Comparison of ENCODE assay signal across 11 cellular contexts in the genomic region with DNA sequence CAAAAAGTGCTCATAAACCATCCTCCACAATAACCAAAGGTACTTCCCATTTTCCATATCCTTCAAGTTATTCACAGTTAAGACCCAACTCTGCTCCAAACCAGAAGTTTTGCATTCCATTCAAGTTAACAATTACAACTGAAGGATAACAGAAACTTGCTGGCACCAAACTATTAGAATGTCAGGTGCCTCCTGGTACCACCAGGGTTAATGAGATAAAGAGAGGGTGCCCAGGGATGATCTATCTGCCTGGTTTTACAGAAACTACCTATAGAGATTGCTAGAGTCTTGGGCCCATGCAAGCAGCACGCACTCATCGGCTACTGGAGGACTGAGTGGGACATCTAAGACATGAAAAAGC.
DNase-seq lines count a peak whose midpoint lies in the region; ATAC-seq, FAIRE-seq and TF ChIP-seq lines count a peak whose summit lies in the region.
"Had no signal": no experiment of that assay in that cellular context is flagged by ENCODE, and none has a peak within 500 bp of the region (broad histone marks: within the 10 kb centered on the region; RNA-seq: fewer than 3 reads in every experiment).

No MANE protein-coding gene starts in this region.

- peaks cover 21% of the 10 kb centered on the region for H3K4me1 Mint-ChIP-seq in activated naive CD4-positive, alpha-beta T cell treated with anti-CD3 and anti-CD28 coated beads, Interleukin-2, amount 10 ng/mL, durations not matched to agents 7 days and 5 days
- H3K4me1 Mint-ChIP-seq in activated naive CD4-positive, alpha-beta T cell treated with anti-CD3 and anti-CD28 coated beads for 36 hours (ENCODE audit: low read depth): peaks cover 16% of the 10 kb centered on the region
- H3K4me1 Mint-ChIP-seq: central memory CD8-positive, alpha-beta T cell had no signal

- no TSS peak for BruUV-seq in GM12878 (replicated peaks; lab: Mats Ljungman, UMichigan)

- no peaks in the 10 kb centered on the region for H4K20me1 ChIP-seq in GM12878 (ENCODE audit: control insufficient read depth, insufficient read depth)

- H3K27ac Mint-ChIP-seq in activated naive CD4-positive, alpha-beta T cell treated with anti-CD3 and anti-CD28 coated beads, Interleukin-2, amount 10 ng/mL, durations not matched to agents 7 days and 5 days: peak overlapping the region; percentile 72
- no peak overlapping the region for H3K27ac Mint-ChIP-seq in activated naive CD4-positive, alpha-beta T cell treated with anti-CD3 and anti-CD28 coated beads for 36 hours

- no peak for TF ChIP-seq POLR2A in GM12878 (IDR thresholded peaks at IDR 0.05; ENCODE audit: low read depth, low read length)

- no peak for TF ChIP-seq EP300 in GM12878 (IDR thresholded peaks at IDR 0.05; ENCODE audit: borderline replicate concordance in 1 of 2, control insufficient read depth in 1 of 2, low read depth in 2 of 2, low read length in 2 of 2)

- H3K36me3 ChIP-seq in GM12878 (ENCODE audit: control insufficient read depth in 2 of 2, insufficient read depth in 2 of 2, low read length in 1 of 2) (peaks cover 0 to 3% of the 10 kb centered on the region in 2 experiments; a peak in 2 of 4 replicates), lower lobe of right lung (no peaks in the 10 kb centered on the region), upper lobe of right lung (no peaks in the 10 kb centered on the region)

- TF ChIP-seq RAD21 in GM12878 (IDR thresholded peaks at IDR 0.05; ENCODE audit: insufficient read depth, low read depth, low read length): no peak

- H3K27me3 ChIP-seq in GM12878 (replicated peaks in 1 of 2; ENCODE audit: control insufficient read depth in 2 of 2, insufficient read depth in 2 of 2, low read length in 1 of 2): no peaks in the 10 kb centered on the region
- H3K27me3 ChIP-seq in lower lobe of right lung (ENCODE audit: low read depth): no peaks in the 10 kb centered on the region
- no peaks in the 10 kb centered on the region for H3K27me3 ChIP-seq in upper lobe of right lung

- no peak overlapping the region for H2AFZ ChIP-seq in GM12878 (ENCODE audit: control insufficient read depth, low read depth, low read length)

- WGBS in GM12878 (ENCODE audit: insufficient coverage, insufficient replicate concordance, low lambda C conversion rate, missing lambda C conversion rate): 3% methylated on average over 2 of the region's 2 CpGs

- H3K27ac ChIP-seq in GM12878 (ENCODE audit: control insufficient read depth, insufficient read depth) (peak overlapping the region; percentile 43), lower lobe of right lung (peak overlapping the region; percentile 73), upper lobe of right lung (peak overlapping the region; percentile 47)

- no peak overlapping the region for H3K9ac ChIP-seq in GM12878 (ENCODE audit: control insufficient read depth, insufficient read depth, low read length)

- POLR2A ChIA-PET in GM12878 (lab: Charles Lee): interaction anchor here (0.6 to 3.2 kb wide), 7 partner anchors 10 to 101 kb away, joined by 3 to 17 read pairs (median 4); no protein-coding TSS in a partner anchor

- intact Hi-C loops in activated naive CD4-positive, alpha-beta T cell treated with anti-CD3 and anti-CD28 coated beads for 36 hours (cut with micrococcal nuclease): no loop called here
- intact Hi-C loops in GM12878 (cut with micrococcal nuclease; ENCODE audit: unreplicated experiment) (loop anchor here (5.0 kb wide), 1 partner anchor 62 kb away; no protein-coding TSS in a partner anchor), lower lobe of right lung (cut with DNase I) (no loop called here), upper lobe of right lung (cut with DNase I) (no loop called here), Right ventricle myocardium superior (cut with DNase I) (no loop called here)

- FAIRE-seq in GM12878 (lab: Jason Lieb, UNC): no peak

- SMC1A ChIA-PET in GM12878 (lab: Charles Lee; ENCODE audit: uncharacterized antibody, unreplicated experiment): interaction anchor here (0.7 to 3.3 kb wide), 27 partner anchors 8 to 210 kb away, joined by 3 to 31 read pairs (median 5); no protein-coding TSS in a partner anchor

- DNase-seq in activated naive CD4-positive, alpha-beta T cell treated with anti-CD3 and anti-CD28 coated beads, Interleukin-2, amount 10 ng/mL, durations not matched to agents 7 days and 5 days: no peak
- DNase-seq in activated naive CD4-positive, alpha-beta T cell treated with anti-CD3 and anti-CD28 coated beads for 36 hours: no peak
- DNase-seq in GM12878 (ENCODE audit: low read depth, low spot score): no peak
- no peak for DNase-seq in lower lobe of right lung
- DNase-seq in upper lobe of right lung: no peak
- no peak for DNase-seq in inferior parietal cortex (ENCODE audit: extremely low spot score)
- DNase-seq in Right ventricle myocardium superior: no peak
- no peak for DNase-seq in DMS114 treated with DMSO at 0.1 percent for 48 hours (lab: John Stamatoyannopoulos, UW; ENCODE audit: unreplicated experiment)
- DNase-seq: hippocampal formation had no signal

- in situ Hi-C loops in GM12878 (cut with MboI): no loop called here

- H3K36me3 Mint-ChIP-seq in activated naive CD4-positive, alpha-beta T cell treated with anti-CD3 and anti-CD28 coated beads, Interleukin-2, amount 10 ng/mL, durations not matched to agents 7 days and 5 days: no peaks in the 10 kb centered on the region
- H3K36me3 Mint-ChIP-seq in activated naive CD4-positive, alpha-beta T cell treated with anti-CD3 and anti-CD28 coated beads for 36 hours (ENCODE audit: low read depth): no peaks in the 10 kb centered on the region

- peak overlapping the region; percentile 62 for H3K4me2 ChIP-seq in GM12878 (ENCODE audit: control insufficient read depth, insufficient read depth)

- no peaks in the 10 kb centered on the region for H3K9me3 Mint-ChIP-seq in activated naive CD4-positive, alpha-beta T cell treated with anti-CD3 and anti-CD28 coated beads, Interleukin-2, amount 10 ng/mL, durations not matched to agents 7 days and 5 days
- H3K9me3 Mint-ChIP-seq in activated naive CD4-positive, alpha-beta T cell treated with anti-CD3 and anti-CD28 coated beads for 36 hours: no peaks in the 10 kb centered on the region
- H3K9me3 Mint-ChIP-seq: central memory CD8-positive, alpha-beta T cell had no signal

- H3K4me3 Mint-ChIP-seq in activated naive CD4-positive, alpha-beta T cell treated with anti-CD3 and anti-CD28 coated beads, Interleukin-2, amount 10 ng/mL, durations not matched to agents 7 days and 5 days: no peak overlapping the region
- no peak overlapping the region for H3K4me3 Mint-ChIP-seq in activated naive CD4-positive, alpha-beta T cell treated with anti-CD3 and anti-CD28 coated beads for 36 hours
- H3K4me3 Mint-ChIP-seq: central memory CD8-positive, alpha-beta T cell had no signal

- H3K4me3 ChIP-seq in GM12878: peak overlapping the region; percentile 14; the same call in 1 of the 2 replicates
- peak overlapping the region; percentile 48 for H3K4me3 ChIP-seq in lower lobe of right lung
- peak overlapping the region; percentile 43 for H3K4me3 ChIP-seq in upper lobe of right lung

- H3K27me3 Mint-ChIP-seq in activated naive CD4-positive, alpha-beta T cell treated with anti-CD3 and anti-CD28 coated beads, Interleukin-2, amount 10 ng/mL, durations not matched to agents 7 days and 5 days: no peaks in the 10 kb centered on the region
- H3K27me3 Mint-ChIP-seq in activated naive CD4-positive, alpha-beta T cell treated with anti-CD3 and anti-CD28 coated beads for 36 hours (ENCODE audit: low read depth): no peaks in the 10 kb centered on the region

- RAD21 ChIA-PET in GM12878 (lab: Charles Lee; ENCODE audit: unreplicated experiment): interaction anchor here (0.7 to 2.4 kb wide), 17 partner anchors 9 to 204 kb away, joined by 3 to 16 read pairs (median 4); no protein-coding TSS in a partner anchor

- TF ChIP-seq CTCF in GM12878 (IDR thresholded peaks at IDR 0.05 in 2 of 3, conservative IDR thresholded peaks at IDR 0.05 in 1 of 3; ENCODE audit: control insufficient read depth in 2 of 3, extremely low read depth in 1 of 3, insufficient read depth in 1 of 3, low read depth in 3 of 3, low read length in 3 of 3) (no peak), lower lobe of right lung (IDR thresholded peaks at IDR 0.05) (no peak), upper lobe of right lung (IDR thresholded peaks at IDR 0.05) (no peak)

- CTCF ChIA-PET in activated naive CD4-positive, alpha-beta T cell treated with anti-CD3 and anti-CD28 coated beads, Interleukin-2, amount 10 ng/mL, durations not matched to agents 7 days and 5 days (lab: Charles Lee): no interaction called here
- CTCF ChIA-PET in activated naive CD4-positive, alpha-beta T cell treated with anti-CD3 and anti-CD28 coated beads for 36 hours (lab: Charles Lee): no interaction called here
- CTCF ChIA-PET in GM12878 (lab: Yijun Ruan, JAX): interaction anchor here (1.0 to 2.2 kb wide), 7 partner anchors 10 to 205 kb away, joined by 3 to 12 read pairs (median 4); no protein-coding TSS in a partner anchor

- H3K4me1 ChIP-seq in GM12878 (ENCODE audit: control insufficient read depth, insufficient read depth, low read length) (peaks cover 30% of the 10 kb centered on the region), lower lobe of right lung (peaks cover 22% of the 10 kb centered on the region), upper lobe of right lung (peaks cover 15% of the 10 kb centered on the region)

- H3K79me2 ChIP-seq in GM12878 (ENCODE audit: control insufficient read depth, insufficient read depth, low read length): peaks cover 39% of the 10 kb centered on the region

- ATAC-seq in GM12878 (no peak), lower lobe of right lung (peak; percentile 43 to 49), upper lobe of right lung (peak; percentile 46), Right ventricle myocardium superior (ENCODE audit: poor library complexity) (no peak)
- ATAC-seq: Right ventricle myocardium inferior had no signal

- H3K9me3 ChIP-seq in GM12878 (replicated peaks; ENCODE audit: control insufficient read depth, insufficient read depth, low read length): no peaks in the 10 kb centered on the region
- no peaks in the 10 kb centered on the region for H3K9me3 ChIP-seq in lower lobe of right lung
- H3K9me3 ChIP-seq in upper lobe of right lung: no peaks in the 10 kb centered on the region

TF ChIP-seq in GM12878, 131 proteins besides CTCF, POLR2A, EP300 and RAD21:
- TF ChIP-seq NRF1 (conservative IDR thresholded peaks at IDR 0.05; ENCODE audit: low read depth, low read length) (no peak), SMC3 (IDR thresholded peaks at IDR 0.05; ENCODE audit: borderline replicate concordance, low read length) (0 out of 2 replicates have a peak, but pooled peaks have one; percentile 13)

Comparison
In these comparisons a context has a peak if more than half of its experiments do, and no peak if none do; other contexts are left out.
1. ATAC-seq: peak in lower lobe of right lung (2 of 2) and upper lobe of right lung (single experiment); none in GM12878 (single experiment) and Right ventricle myocardium superior (single experiment).
2. Peak in every context shown above with its lines, with median percentiles within 50 percentile points of each other: H3K27ac ChIP-seq and H3K4me3 ChIP-seq.